In the genomic region with DNA sequence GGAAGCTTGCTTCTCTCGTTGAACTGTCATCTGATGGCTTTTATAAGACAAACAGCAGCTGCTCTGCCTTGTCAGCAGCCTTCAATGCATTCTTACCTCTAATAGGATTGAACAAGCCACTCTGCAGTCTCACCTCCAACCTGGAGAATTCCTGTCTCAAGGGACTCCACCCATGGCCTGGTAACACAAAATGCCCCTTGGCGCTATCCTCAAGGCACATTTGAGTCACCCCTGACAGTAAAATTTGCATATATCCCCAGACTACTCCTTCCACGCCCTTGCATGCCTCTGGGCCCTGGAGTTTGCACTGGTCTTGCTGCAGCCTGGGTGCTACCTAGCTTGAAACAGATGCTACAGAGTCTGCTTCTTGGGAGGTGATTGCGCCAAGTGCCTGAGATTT, we compare ENCODE assay signal across 21 cellular contexts.
"Had no signal": no experiment of that assay in that cellular context is flagged by ENCODE, and none has a peak within 500 bp of the region (broad histone marks: within the 10 kb centered on the region; RNA-seq: fewer than 3 reads in every experiment).

No MANE protein-coding gene starts in this region.

- FAIRE-seq: islet of Langerhans had no signal

- H3K27me3 ChIP-seq: esophagus muscularis mucosa, gastroesophageal sphincter, neutrophil, transverse colon had no signal

- H3K4me1 ChIP-seq: gastroesophageal sphincter, psoas muscle, transverse colon had no signal

- H3K4me3 ChIP-seq: dorsolateral prefrontal cortex, esophagus muscularis mucosa, gastroesophageal sphincter, mucosa of descending colon, psoas muscle, thoracic aorta, transverse colon had no signal

- H3K27ac ChIP-seq: dorsolateral prefrontal cortex, esophagus muscularis mucosa, gastroesophageal sphincter, neutrophil, psoas muscle, thoracic aorta, transverse colon had no signal

- DNase-seq: cortex of kidney; dorsolateral prefrontal cortex; effector CD8-positive, alpha-beta T cell; glutamatergic neuron; mammary epithelial cell; mucosa of descending colon; naive thymus-derived CD8-positive, alpha-beta T cell; psoas muscle; retina; stimulated activated CD4-positive, alpha-beta T cell treated with anti-CD3 and anti-CD28 coated beads, Interleukin-2, amount 100 ng/mL, for 24 hours; stimulated activated CD4-positive, alpha-beta T cell treated with anti-CD3 and anti-CD28 coated beads, Interleukin-4, amount 100 ng/mL, for 4 hours; stimulated activated naive B cell treated with anti-CD40 and anti-IgM and Interleukin-4, amounts not matched to agents 10 μg/mL and 1 μg/mL and 100 μg/mL, for 72 hours; stimulated activated naive CD8-positive, alpha-beta T cell treated with anti-CD3 and anti-CD28 coated beads, Interleukin-15, amount 100 ng/mL, for 72 hours; transverse colon had no signal

- H3K36me3 ChIP-seq: esophagus muscularis mucosa, gastroesophageal sphincter, neutrophil, thoracic aorta, transverse colon had no signal

- ATAC-seq: gastroesophageal sphincter; left lobe of liver; mucosa of descending colon; naive thymus-derived CD8-positive, alpha-beta T cell; psoas muscle; sciatic nerve; stimulated activated naive B cell treated with anti-CD40 and anti-IgM and Interleukin-4, amounts not matched to agents 10 μg/mL and 1 μg/mL and 100 μg/mL, for 72 hours; stimulated activated naive CD8-positive, alpha-beta T cell treated with anti-CD3 and anti-CD28 coated beads, Interleukin-15, amount 100 ng/mL, for 72 hours had no signal

- H3K9me3 ChIP-seq: esophagus muscularis mucosa, gastroesophageal sphincter, mucosa of descending colon, neutrophil, psoas muscle, thoracic aorta, transverse colon had no signal
